ENCODE assay signal across 2 cellular contexts in the genomic region with DNA sequence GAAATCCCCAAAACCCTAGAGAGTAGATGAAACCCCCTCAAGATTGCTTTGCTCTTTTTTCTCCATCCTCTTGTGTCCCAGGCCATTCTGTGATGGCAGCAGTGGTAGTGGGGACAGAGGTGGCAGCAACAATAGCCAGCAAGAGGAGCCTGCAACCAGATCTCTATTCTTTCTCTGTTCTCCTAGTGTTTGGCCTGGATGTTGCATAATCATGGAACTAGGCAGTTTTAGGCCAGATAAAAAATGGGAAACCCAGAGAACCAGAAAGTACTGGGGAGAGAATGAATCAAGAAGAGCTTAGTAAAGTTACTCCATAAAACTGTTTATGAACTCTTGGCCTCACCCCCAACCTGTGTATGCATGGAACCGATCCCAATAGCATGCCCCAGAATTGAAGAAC.
TF ChIP-seq lines count a peak whose summit lies in the region.

No MANE protein-coding gene starts in this region.

TF ChIP-seq in HepG2, 621 proteins besides CTCF, POLR2A, EP300 and RAD21:
- TF ChIP-seq CEBPB (IDR thresholded peaks at IDR 0.05; ENCODE audit: borderline replicate concordance, low read depth, low read length) = peak; percentile 54; the same call in 1 of the 2 replicates
- TF ChIP-seq, protein P1, sequence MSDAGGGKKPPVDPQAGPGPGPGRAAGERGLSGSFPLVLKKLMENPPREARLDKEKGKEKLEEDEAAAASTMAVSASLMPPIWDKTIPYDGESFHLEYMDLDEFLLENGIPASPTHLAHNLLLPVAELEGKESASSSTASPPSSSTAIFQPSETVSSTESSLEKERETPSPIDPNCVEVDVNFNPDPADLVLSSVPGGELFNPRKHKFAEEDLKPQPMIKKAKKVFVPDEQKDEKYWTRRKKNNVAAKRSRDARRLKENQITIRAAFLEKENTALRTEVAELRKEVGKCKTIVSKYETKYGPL (CRISPR knock-in tag; IDR thresholded peaks at IDR 0.05) = peak; percentile 74; the same call in 1 of the 2 replicates
- TF ChIP-seq MEIS2 (CRISPR knock-in tag; IDR thresholded peaks at IDR 0.05) = no peak
- peak; percentile 79 for TF ChIP-seq CEBPG (CRISPR knock-in tag; IDR thresholded peaks at IDR 0.05)
- no peak for TF ChIP-seq ZNF460 (CRISPR knock-in tag; IDR thresholded peaks at IDR 0.05; ENCODE audit: borderline replicate concordance)
- TF ChIP-seq ZNF205 (CRISPR knock-in tag; IDR thresholded peaks at IDR 0.05) = no peak
- no peak for TF ChIP-seq DMAP1 (CRISPR knock-in tag; IDR thresholded peaks at IDR 0.05)
- no peak for TF ChIP-seq ZNF121 (CRISPR knock-in tag; IDR thresholded peaks at IDR 0.05)
- TF ChIP-seq ZNF749 (CRISPR knock-in tag; IDR thresholded peaks at IDR 0.05; ENCODE audit: borderline replicate concordance) = no peak
- no peak for TF ChIP-seq DR1 (CRISPR knock-in tag; IDR thresholded peaks at IDR 0.05)
- TF ChIP-seq ZNF580 (CRISPR knock-in tag; IDR thresholded peaks at IDR 0.05; ENCODE audit: borderline replicate concordance, low read depth) = no peak
- TF ChIP-seq SYNCRIP (IDR thresholded peaks at IDR 0.05; ENCODE audit: insufficient read depth, low read depth, low read length) = no peak
- TF ChIP-seq CHD4 (IDR thresholded peaks at IDR 0.05; ENCODE audit: borderline replicate concordance, low read length) = no peak
- no peak for TF ChIP-seq SOX13 (IDR thresholded peaks at IDR 0.05)
- TF ChIP-seq SOX13 (CRISPR knock-in tag; conservative IDR thresholded peaks at IDR 0.05 in 1 of 2, IDR thresholded peaks at IDR 0.05 in 1 of 2) = peak in 1 of 2 experiments; percentile 46; a peak in 2 of 4 replicates
- no peak for TF ChIP-seq ZNF12 (CRISPR knock-in tag; IDR thresholded peaks at IDR 0.05)
- TF ChIP-seq, protein P2, sequence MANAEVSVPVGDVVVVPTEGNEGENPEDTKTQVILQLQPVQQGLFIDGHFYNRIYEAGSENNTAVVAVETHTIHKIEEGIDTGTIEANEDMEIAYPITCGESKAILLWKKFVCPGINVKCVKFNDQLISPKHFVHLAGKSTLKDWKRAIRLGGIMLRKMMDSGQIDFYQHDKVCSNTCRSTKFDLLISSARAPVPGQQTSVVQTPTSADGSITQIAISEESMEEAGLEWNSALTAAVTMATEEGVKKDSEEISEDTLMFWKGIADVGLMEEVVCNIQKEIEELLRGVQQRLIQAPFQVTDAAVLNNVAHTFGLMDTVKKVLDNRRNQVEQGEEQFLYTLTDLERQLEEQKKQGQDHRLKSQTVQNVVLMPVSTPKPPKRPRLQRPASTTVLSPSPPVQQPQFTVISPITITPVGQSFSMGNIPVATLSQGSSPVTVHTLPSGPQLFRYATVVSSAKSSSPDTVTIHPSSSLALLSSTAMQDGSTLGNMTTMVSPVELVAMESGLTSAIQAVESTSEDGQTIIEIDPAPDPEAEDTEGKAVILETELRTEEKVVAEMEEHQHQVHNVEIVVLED (CRISPR knock-in tag; IDR thresholded peaks at IDR 0.05; ENCODE audit: borderline replicate concordance) = no peak
- no peak for TF ChIP-seq TEAD3 (CRISPR knock-in tag; optimal IDR thresholded peaks at IDR 0.05; ENCODE audit: borderline replicate concordance)
- no peak for TF ChIP-seq ARHGAP35 (CRISPR knock-in tag; IDR thresholded peaks at IDR 0.05; ENCODE audit: borderline replicate concordance)
- no peak for TF ChIP-seq SRF (IDR thresholded peaks at IDR 0.05; ENCODE audit: low read depth, low read length)

TF ChIP-seq in H1, 55 proteins besides CTCF, POLR2A, EP300 and RAD21:
- TF ChIP-seq CEBPB (IDR thresholded peaks at IDR 0.05; ENCODE audit: low read depth, low read length) (peak; percentile 79), HDAC2 (IDR thresholded peaks at IDR 0.05; ENCODE audit: borderline replicate concordance in 1 of 2, low read depth in 2 of 2, low read length in 2 of 2) (no peak)
